Comparison of ENCODE assay signal across 1 cellular context in genomic region chr6:36985963-36986703, GRCh38.
A peak's percentile ranks its signal among the peaks of the same experiment; 100 is the strongest.
TF ChIP-seq lines count a peak whose summit lies in the region.

TSS of gene MTCH1 (minus strand) at chr6:36986196. CDS start at chr6:36986173, 23 bp downstream.

TF ChIP-seq in HEK293, 187 proteins besides CTCF, POLR2A, EP300 and RAD21 (continued from another document):
- peak; percentile 82 for TF ChIP-seq ZNF561 (tag by site-specific recombination; IDR thresholded peaks at IDR 0.05; ENCODE audit: borderline replicate concordance)
- TF ChIP-seq ZSCAN16 (tag by site-specific recombination; IDR thresholded peaks at IDR 0.05), result no peak
- no peak for TF ChIP-seq ZNF37A (tag by site-specific recombination; IDR thresholded peaks at IDR 0.05)
- peak; percentile 53; the same call in 1 of the 2 replicates for TF ChIP-seq ZXDB (tag by site-specific recombination; IDR thresholded peaks at IDR 0.05)
- peak; percentile 93 for TF ChIP-seq ZSCAN30 (tag by site-specific recombination; IDR thresholded peaks at IDR 0.05)
- no peak for TF ChIP-seq ZNF521 (tag by site-specific recombination; IDR thresholded peaks at IDR 0.05)
- no peak for TF ChIP-seq AEBP2 (tag by site-specific recombination; IDR thresholded peaks at IDR 0.05; ENCODE audit: borderline replicate concordance)
- no peak for TF ChIP-seq ZNF624 (tag by site-specific recombination; IDR thresholded peaks at IDR 0.05)
- no peak for TF ChIP-seq ZNF837 (tag by site-specific recombination; IDR thresholded peaks at IDR 0.05)
- no peak for TF ChIP-seq ZNF830 (tag by site-specific recombination; IDR thresholded peaks at IDR 0.05; ENCODE audit: low read depth)
- peak; percentile 76; the same call in 1 of the 2 replicates for TF ChIP-seq KLF8 (tag by site-specific recombination; IDR thresholded peaks at IDR 0.05)
- no peak for TF ChIP-seq ZNF792 (tag by site-specific recombination; IDR thresholded peaks at IDR 0.05)
- TF ChIP-seq GLIS2 (tag by site-specific recombination; IDR thresholded peaks at IDR 0.05), result peak; percentile 83
- TF ChIP-seq, protein P1, sequence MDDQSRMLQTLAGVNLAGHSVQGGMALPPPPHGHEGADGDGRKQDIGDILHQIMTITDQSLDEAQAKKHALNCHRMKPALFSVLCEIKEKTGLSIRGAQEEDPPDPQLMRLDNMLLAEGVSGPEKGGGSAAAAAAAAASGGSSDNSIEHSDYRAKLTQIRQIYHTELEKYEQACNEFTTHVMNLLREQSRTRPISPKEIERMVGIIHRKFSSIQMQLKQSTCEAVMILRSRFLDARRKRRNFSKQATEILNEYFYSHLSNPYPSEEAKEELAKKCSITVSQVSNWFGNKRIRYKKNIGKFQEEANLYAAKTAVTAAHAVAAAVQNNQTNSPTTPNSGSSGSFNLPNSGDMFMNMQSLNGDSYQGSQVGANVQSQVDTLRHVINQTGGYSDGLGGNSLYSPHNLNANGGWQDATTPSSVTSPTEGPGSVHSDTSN (CRISPR knock-in tag; IDR thresholded peaks at IDR 0.05), result peak; percentile 92
- peak; percentile 97 for TF ChIP-seq KLF9 (tag by site-specific recombination; IDR thresholded peaks at IDR 0.05; ENCODE audit: low read depth)
- peak; percentile 51 for TF ChIP-seq ZBTB11 (tag by site-specific recombination; conservative IDR thresholded peaks at IDR 0.05; ENCODE audit: low read depth)
- TF ChIP-seq, protein P2, sequence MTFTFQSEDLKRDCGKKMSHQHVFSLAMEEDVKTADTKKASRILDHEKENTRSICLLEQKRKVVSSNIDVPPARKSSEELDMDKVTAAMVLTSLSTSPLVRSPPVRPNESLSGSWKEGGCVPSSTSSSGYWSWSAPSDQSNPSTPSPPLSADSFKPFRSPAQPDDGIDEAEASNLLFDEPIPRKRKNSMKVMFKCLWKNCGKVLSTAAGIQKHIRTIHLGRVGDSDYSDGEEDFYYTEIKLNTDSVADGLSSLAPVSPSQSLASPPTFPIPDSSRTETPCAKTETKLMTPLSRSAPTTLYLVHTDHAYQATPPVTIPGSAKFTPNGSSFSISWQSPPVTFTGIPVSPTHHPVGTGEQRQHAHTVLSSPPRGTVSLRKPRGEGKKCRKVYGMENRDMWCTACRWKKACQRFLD (tag by site-specific recombination; IDR thresholded peaks at IDR 0.05), result no peak
- peak; percentile 80 for TF ChIP-seq SP3 (tag by site-specific recombination; IDR thresholded peaks at IDR 0.05)
